ENCODE assay signal across 26 cellular contexts in genomic region chr15:73383310-73384185, GRCh38. TPM values are rescaled to one million over a fixed set of nuclear protein-coding genes. Genes with fewer than 3 reads are reported as not detected.
"Had no signal": no experiment of that assay in that cellular context is flagged by ENCODE, and none has a peak within 500 bp of the region (broad histone marks: within the 10 kb centered on the region; RNA-seq: fewer than 3 reads in every experiment).

No MANE protein-coding gene starts in this region.

- H3K9me3 ChIP-seq: colonic mucosa, lower lobe of right lung, thyroid gland had no signal

- H3K36me3 ChIP-seq: brain microvascular endothelial cell, colonic mucosa, lower lobe of right lung, thyroid gland had no signal

- H3K27me3 ChIP-seq: brain microvascular endothelial cell, colonic mucosa, thyroid gland had no signal

- H3K4me1 ChIP-seq: colonic mucosa, lower lobe of right lung, thyroid gland had no signal

- H3K4me3 ChIP-seq: colonic mucosa, dorsolateral prefrontal cortex, lower lobe of right lung, mucosa of descending colon, thyroid gland had no signal

- ATAC-seq: activated CD8-positive, alpha-beta memory T cell treated with anti-CD3 and anti-CD28 coated beads, Interleukin-2, amount 10 ng/mL, durations not matched to agents 7 days and 5 days; activated naive CD4-positive, alpha-beta T cell treated with anti-CD3 and anti-CD28 coated beads, Interleukin-2, amount 50 U/mL, for 72 hours; effector memory CD8-positive, alpha-beta T cell; esophagus mucosa; lower lobe of right lung had no signal

- H3K27ac ChIP-seq: brain microvascular endothelial cell, colonic mucosa, dorsolateral prefrontal cortex, lower lobe of right lung, thyroid gland had no signal

- DNase-seq: activated CD4-positive, alpha-beta memory T cell treated with anti-CD3 and anti-CD28 coated beads, Interleukin-2, amount 10 ng/mL, durations not matched to agents 7 days and 5 days; activated CD4-positive, alpha-beta T cell treated with anti-CD3 and anti-CD28 coated beads, Interleukin-2, amount 10 ng/mL, durations not matched to agents 24 days and 14 days; activated CD8-positive, alpha-beta memory T cell treated with anti-CD3 and anti-CD28 coated beads, Interleukin-2, amount 10 ng/mL, durations not matched to agents 7 days and 5 days; activated T-cell treated with anti-CD3 and anti-CD28 coated beads for 4 hours; brain microvascular endothelial cell; effector memory CD8-positive, alpha-beta T cell; foreskin melanocyte; glutamatergic neuron; hippocampal formation; lower lobe of right lung; mesendoderm; nephron progenitor cell; nucleus accumbens; stimulated activated CD4-positive, alpha-beta T cell treated with anti-CD3 and anti-CD28 coated beads, Interleukin-1b, Interleukin-23, amount 100 ng/mL, for 48 hours; substantia nigra; thyroid gland had no signal

RNA-seq across cellular contexts. Expression of gene HCN4, which starts 14.8 kb away (rescaled TPM):
- total RNA-seq: activated CD4-positive, alpha-beta memory T cell treated with anti-CD3 and anti-CD28 coated beads, Interleukin-2, amount 10 ng/mL, durations not matched to agents 7 days and 5 days; activated CD4-positive, alpha-beta T cell treated with anti-CD3 and anti-CD28 coated beads, Interleukin-2, amount 10 ng/mL, durations not matched to agents 24 days and 14 days; activated CD8-positive, alpha-beta memory T cell treated with anti-CD3 and anti-CD28 coated beads, Interleukin-2, amount 10 ng/mL, durations not matched to agents 7 days and 5 days; aorta; endothelial cell of umbilical vein; esophagus mucosa; T-helper 2 cell treated with Interferon-gamma antibody and Interleukin-4, amounts not matched to agents 100 ng/mL and 5 ng/mL, for 36 hours had no signal

RNA-seq across cellular contexts. Expression of gene REC114, which starts 59.4 kb away (rescaled TPM):
- total RNA-seq: activated CD4-positive, alpha-beta memory T cell treated with anti-CD3 and anti-CD28 coated beads, Interleukin-2, amount 10 ng/mL, durations not matched to agents 7 days and 5 days; activated CD4-positive, alpha-beta T cell treated with anti-CD3 and anti-CD28 coated beads, Interleukin-2, amount 10 ng/mL, durations not matched to agents 24 days and 14 days; activated CD8-positive, alpha-beta memory T cell treated with anti-CD3 and anti-CD28 coated beads, Interleukin-2, amount 10 ng/mL, durations not matched to agents 7 days and 5 days; activated naive CD4-positive, alpha-beta T cell treated with anti-CD3 and anti-CD28 coated beads, Interleukin-2, amount 50 U/mL, for 72 hours; aorta; colonic mucosa; dorsolateral prefrontal cortex; endothelial cell of umbilical vein; esophagus mucosa; lower lobe of right lung; mucosa of descending colon; T-helper 2 cell treated with Interferon-gamma antibody and Interleukin-4, amounts not matched to agents 100 ng/mL and 5 ng/mL, for 36 hours; thyroid gland; ureter had no signal
- polyA plus RNA-seq: adipose tissue, aorta, endothelial cell of umbilical vein had no signal
